Comparison of ENCODE assay signal across 22 cellular contexts in genomic region chr1:224127925-224128819, GRCh38. TPM values are rescaled to one million over a fixed set of nuclear protein-coding genes. Genes with fewer than 3 reads are reported as not detected.
A peak's percentile ranks its signal among the peaks of the same experiment; 100 is the strongest.
DNase-seq lines count a peak whose midpoint lies in the region; ATAC-seq, FAIRE-seq and TF ChIP-seq lines count a peak whose summit lies in the region.
"Had no signal": no experiment of that assay in that cellular context is flagged by ENCODE, and none has a peak within 500 bp of the region (broad histone marks: within the 10 kb centered on the region; RNA-seq: fewer than 3 reads in every experiment).

No MANE protein-coding gene starts in this region.

- CTCF ChIA-PET in RWPE1 (lab: Yijun Ruan, JAX) = interaction anchor here (1.0 kb wide), 1 partner anchor 12 kb away, joined by 3 read pairs; no protein-coding TSS in a partner anchor
- CTCF ChIA-PET in activated CD4-positive, alpha-beta T cell treated with anti-CD3 and anti-CD28 coated beads, Interleukin-2, amount 10 ng/mL, durations not matched to agents 7 days and 5 days (lab: Charles Lee) = interaction anchor here (0.6 to 1.3 kb wide), 3 partner anchors 12 to 202 kb away, joined by 3 to 4 read pairs (median 4); partner anchors contain the start of gene NVL

- H3K79me1 ChIP-seq in mesenchymal stem cell (replicated peaks; ENCODE audit: low read length, poor library complexity, severe bottlenecking) = peaks cover 12% of the 10 kb centered on the region

- no peak overlapping the region for H3K4me2 ChIP-seq in mesenchymal stem cell (ENCODE audit: low read length, poor library complexity, severe bottlenecking)
- H3K4me2 ChIP-seq: BLaER1 treated with 17β-estradiol and CSF1 and Interleukin-3, amounts not matched to agents 10 nM and 100 nM had no signal

- H3K27ac Mint-ChIP-seq in activated CD4-positive, alpha-beta T cell treated with anti-CD3 and anti-CD28 coated beads, Interleukin-2, amount 10 ng/mL, durations not matched to agents 7 days and 5 days = no peak overlapping the region
- H3K27ac Mint-ChIP-seq: dendritic cell treated with granulocyte-macrophage colony-stimulating factor and Interleukin-4, amounts not matched to agents 40 ng/mL and 50 ng/mL, for 4 days; stimulated activated effector memory CD8-positive, alpha-beta T cell treated with anti-CD3 and anti-CD28 coated beads, Interleukin-12 subunit alpha, Interleukin-12 subunit beta, amount 100 ng/mL, for 72 hours had no signal

- H3K14ac ChIP-seq in mesenchymal stem cell (ENCODE audit: low read length in 2 of 2) = no peak overlapping the region

- no peak for ATAC-seq in GM18867 (IDR thresholded peaks at IDR 0.05; ENCODE audit: unreplicated experiment)
- ATAC-seq: K562; stimulated activated effector memory CD8-positive, alpha-beta T cell treated with anti-CD3 and anti-CD28 coated beads, Interleukin-12 subunit alpha, Interleukin-12 subunit beta, amount 100 ng/mL, for 72 hours had no signal

- no peak overlapping the region for H4K91ac ChIP-seq in mesenchymal stem cell (ENCODE audit: low read length)

- DNase-seq in ELR (ENCODE audit: low read depth) (peak; percentile 87), RWPE1 (ENCODE audit: low spot score) (peak; percentile 29), mesenchymal stem cell (no peak), LoVo (ENCODE audit: low spot score) (no peak), H7 (no peak)
- DNase-seq in activated CD4-positive, alpha-beta T cell treated with anti-CD3 and anti-CD28 coated beads, Interleukin-2, amount 10 ng/mL, durations not matched to agents 7 days and 5 days = no peak
- DNase-seq: activated CD4-positive, CD25-positive, alpha-beta regulatory T cell treated with anti-CD3 and anti-CD28 coated beads, Interleukin-2, amount 50 U/mL, for 72 hours; activated gamma-delta T cell treated with Interleukin-2 at 50 U/mL for 16 hours; anterior cingulate cortex; left ventricle myocardium inferior; NCI-H1105 treated with DMSO at 0.1 percent for 48 hours; ovary; Right ventricle myocardium superior had no signal

- H2BK12ac ChIP-seq in mesenchymal stem cell (ENCODE audit: low read length in 2 of 2) = no peak overlapping the region

- H3K9me3 Mint-ChIP-seq in activated CD4-positive, alpha-beta T cell treated with anti-CD3 and anti-CD28 coated beads, Interleukin-2, amount 10 ng/mL, durations not matched to agents 7 days and 5 days = no peaks in the 10 kb centered on the region
- H3K9me3 Mint-ChIP-seq: dendritic cell treated with granulocyte-macrophage colony-stimulating factor and Interleukin-4, amounts not matched to agents 40 ng/mL and 50 ng/mL, for 4 days; stimulated activated effector memory CD8-positive, alpha-beta T cell treated with anti-CD3 and anti-CD28 coated beads, Interleukin-12 subunit alpha, Interleukin-12 subunit beta, amount 100 ng/mL, for 72 hours had no signal

- peaks cover 7% of the 10 kb centered on the region for H3K4me1 Mint-ChIP-seq in activated CD4-positive, alpha-beta T cell treated with anti-CD3 and anti-CD28 coated beads, Interleukin-2, amount 10 ng/mL, durations not matched to agents 7 days and 5 days

- no peak overlapping the region for H3K4me3 Mint-ChIP-seq in activated CD4-positive, alpha-beta T cell treated with anti-CD3 and anti-CD28 coated beads, Interleukin-2, amount 10 ng/mL, durations not matched to agents 7 days and 5 days
- H3K4me3 Mint-ChIP-seq: dendritic cell treated with granulocyte-macrophage colony-stimulating factor and Interleukin-4, amounts not matched to agents 40 ng/mL and 50 ng/mL, for 4 days; stimulated activated effector memory CD8-positive, alpha-beta T cell treated with anti-CD3 and anti-CD28 coated beads, Interleukin-12 subunit alpha, Interleukin-12 subunit beta, amount 100 ng/mL, for 72 hours had no signal

- H3K27me3 ChIP-seq in mesenchymal stem cell (ENCODE audit: control insufficient read depth in 1 of 2, insufficient read depth in 1 of 2, low read length in 2 of 2) (no peaks in the 10 kb centered on the region), H7 (ENCODE audit: control insufficient read depth, insufficient read depth, low read length) (no peaks in the 10 kb centered on the region)
- H3K27me3 ChIP-seq: BLaER1 treated with 17β-estradiol and CSF1 and Interleukin-3, amounts not matched to agents 10 nM and 100 nM; esophagus muscularis mucosa; ovary; tibial nerve had no signal

- H3K9me3 ChIP-seq in mesenchymal stem cell (ENCODE audit: control insufficient read depth, low read length) = peaks cover 14% of the 10 kb centered on the region
- H3K9me3 ChIP-seq: esophagus muscularis mucosa, ovary had no signal

- H2BK5ac ChIP-seq in mesenchymal stem cell (ENCODE audit: low read depth, low read length, poor library complexity, severe bottlenecking) = no peak overlapping the region

- H3K36me3 Mint-ChIP-seq in activated CD4-positive, alpha-beta T cell treated with anti-CD3 and anti-CD28 coated beads, Interleukin-2, amount 10 ng/mL, durations not matched to agents 7 days and 5 days (ENCODE audit: low read depth) = peaks cover 36% of the 10 kb centered on the region

- H2AFZ ChIP-seq in mesenchymal stem cell (ENCODE audit: low read depth, low read length) = no peak overlapping the region

- peak; percentile 91 for FAIRE-seq in endometrium (lab: Jason Lieb, UNC)
- FAIRE-seq: GM18507, K562 had no signal

- H4K8ac ChIP-seq in mesenchymal stem cell (ENCODE audit: low read length) = no peak overlapping the region

- H2AK5ac ChIP-seq in mesenchymal stem cell (ENCODE audit: low read length, severe bottlenecking) = no peak overlapping the region

- H2BK120ac ChIP-seq in mesenchymal stem cell (ENCODE audit: low read depth, low read length) = no peak overlapping the region

- no peaks in the 10 kb centered on the region for H3K27me3 Mint-ChIP-seq in activated CD4-positive, alpha-beta T cell treated with anti-CD3 and anti-CD28 coated beads, Interleukin-2, amount 10 ng/mL, durations not matched to agents 7 days and 5 days
- H3K27me3 Mint-ChIP-seq: dendritic cell treated with granulocyte-macrophage colony-stimulating factor and Interleukin-4, amounts not matched to agents 40 ng/mL and 50 ng/mL, for 4 days had no signal

- no peak overlapping the region for H2BK15ac ChIP-seq in mesenchymal stem cell (ENCODE audit: low read depth, poor library complexity, severe bottlenecking)

- H3K36me3 ChIP-seq in mesenchymal stem cell (ENCODE audit: control insufficient read depth in 1 of 2, insufficient read depth in 2 of 2, low read depth in 1 of 2, low read length in 2 of 2) (peaks cover 15 to 30% of the 10 kb centered on the region in 2 experiments), H7 (replicated peaks; ENCODE audit: control insufficient read depth, insufficient read depth, low read length) (peaks cover 4% of the 10 kb centered on the region)
- H3K36me3 ChIP-seq: ovary had no signal

- peaks cover 3% of the 10 kb centered on the region for H3K4me1 ChIP-seq in mesenchymal stem cell (ENCODE audit: control insufficient read depth, insufficient read depth, low read depth, low read length)
- H3K4me1 ChIP-seq: BLaER1 treated with 17β-estradiol and CSF1 and Interleukin-3, amounts not matched to agents 10 nM and 100 nM; left ventricle myocardium inferior had no signal

- H3K4me3 ChIP-seq in mesenchymal stem cell (ENCODE audit: insufficient read depth in 1 of 2, low read depth in 1 of 2, low read length in 2 of 2) (no peak overlapping the region), H7 (ENCODE audit: insufficient read depth, low read depth, low read length) (no peak overlapping the region)
- H3K4me3 ChIP-seq: BLaER1 treated with 17β-estradiol and CSF1 and Interleukin-3, amounts not matched to agents 10 nM and 100 nM; esophagus muscularis mucosa; K562; left ventricle myocardium inferior; ovary; tibial nerve had no signal

- peak overlapping the region; percentile 42 for H3K9ac ChIP-seq in mesenchymal stem cell (ENCODE audit: low read length)
- H3K9ac ChIP-seq: BLaER1 treated with 17β-estradiol and CSF1 and Interleukin-3, amounts not matched to agents 10 nM and 100 nM had no signal

- TF ChIP-seq CTCF in RWPE1 (conservative IDR thresholded peaks at IDR 0.05; ENCODE audit: low read depth) = no peak

- peak overlapping the region; percentile 47; the same call in 1 of the 2 replicates for H3K27ac ChIP-seq in RWPE1
- no peak overlapping the region for H3K27ac ChIP-seq in mesenchymal stem cell (ENCODE audit: low read length, poor library complexity, severe bottlenecking)
- H3K27ac ChIP-seq: BLaER1 treated with 17β-estradiol and CSF1 and Interleukin-3, amounts not matched to agents 10 nM and 100 nM; esophagus muscularis mucosa; left ventricle myocardium inferior; ovary; tibial nerve had no signal

- POLR2A ChIA-PET in RWPE1 (lab: Yijun Ruan, JAX; ENCODE audit: low non-redundant PET) = interaction anchor here (0.6 kb wide), 1 partner anchor 9 kb away, joined by 3 read pairs; no protein-coding TSS in a partner anchor
- POLR2A ChIA-PET in activated CD4-positive, alpha-beta T cell treated with anti-CD3 and anti-CD28 coated beads, Interleukin-2, amount 10 ng/mL, durations not matched to agents 7 days and 5 days (lab: Charles Lee) = no interaction called here

- H3K23ac ChIP-seq in mesenchymal stem cell (ENCODE audit: low read length in 2 of 2) = no peak overlapping the region

- 100% methylated on average over 2 of the region's 5 CpGs for WGBS in mesenchymal stem cell

- H3K4ac ChIP-seq in mesenchymal stem cell (ENCODE audit: low read depth in 1 of 2, low read length in 2 of 2) = no peak overlapping the region

- no peak overlapping the region for H3K18ac ChIP-seq in mesenchymal stem cell (ENCODE audit: low read depth in 1 of 2, low read length in 2 of 2)

RNA-seq across cellular contexts. Expression of gene FBXO28, which starts 14.3 kb away (rescaled TPM):
- polyA plus RNA-seq in mesenchymal stem cell (2013, experiment 1 of 2) = 12.1 TPM
- polyA plus RNA-seq in mesenchymal stem cell (2013, experiment 2 of 2) = 12.8 TPM
- 10 to 100 TPM; 23.3 to 25.1 TPM for total RNA-seq in activated CD4-positive, alpha-beta T cell treated with anti-CD3 and anti-CD28 coated beads, Interleukin-2, amount 10 ng/mL, durations not matched to agents 7 days and 5 days
- 41.3 and 52.9 TPM in 2 replicates for total RNA-seq in H7 (2014; rRNA removed; shearing (Covaris generic))

RNA-seq across cellular contexts. Expression of gene DEGS1, which starts 54.9 kb away (rescaled TPM):
- 123 TPM for polyA plus RNA-seq in mesenchymal stem cell (2013, experiment 1 of 2)
- polyA plus RNA-seq in mesenchymal stem cell (2013, experiment 2 of 2) = 127 TPM
- 10 to 100 TPM; 73.9 to 76.9 TPM for total RNA-seq in activated CD4-positive, alpha-beta T cell treated with anti-CD3 and anti-CD28 coated beads, Interleukin-2, amount 10 ng/mL, durations not matched to agents 7 days and 5 days
- total RNA-seq in H7 (2014; rRNA removed; shearing (Covaris generic)) = 65.4 and 68.4 TPM in 2 replicates

Comparison
In these comparisons a context has a peak if more than half of its experiments do, and no peak if none do; other contexts are left out.
1. DNase-seq: peak in ELR (single experiment) and RWPE1 (single experiment); none in mesenchymal stem cell (single experiment), LoVo (single experiment), activated CD4-positive, alpha-beta T cell treated with anti-CD3 and anti-CD28 coated beads, Interleukin-2, amount 10 ng/mL, durations not matched to agents 7 days and 5 days (single experiment) and H7 (single experiment).